In genomic region chr11:7422544-7423331, GRCh38 we compare ENCODE assay signal across 17 cellular contexts.
DNase-seq lines count a peak whose midpoint lies in the region; ATAC-seq and TF ChIP-seq lines count a peak whose summit lies in the region.
"Had no signal": no experiment of that assay in that cellular context is flagged by ENCODE, and none has a peak within 500 bp of the region (broad histone marks: within the 10 kb centered on the region; RNA-seq: fewer than 3 reads in every experiment).

No MANE protein-coding gene starts in this region.

- H3K4me3 ChIP-seq in BLaER1: no peak overlapping the region
- H3K4me3 ChIP-seq in Jurkat, Clone E6-1 (ENCODE audit: low read length): no peak overlapping the region
- no peak overlapping the region for H3K4me3 ChIP-seq in brain microvascular endothelial cell (ENCODE audit: low read depth, low read length)
- no peak overlapping the region for H3K4me3 ChIP-seq in coronary artery
- H3K4me3 ChIP-seq: body of pancreas, tibial nerve had no signal

- H3K9ac ChIP-seq in BLaER1: no peak overlapping the region

- in situ Hi-C loops in brain microvascular endothelial cell (cut with HindIII; ENCODE audit: low pct_ligation_motif_present, low sequenced_read_pairs): no loop called here

- H3K9me3 ChIP-seq in BLaER1: no peaks in the 10 kb centered on the region
- H3K9me3 ChIP-seq: body of pancreas, tibial nerve had no signal

- no peaks in the 10 kb centered on the region for H3K27me3 ChIP-seq in BLaER1
- H3K27me3 ChIP-seq in brain microvascular endothelial cell (replicated peaks): no peaks in the 10 kb centered on the region
- H3K27me3 ChIP-seq: body of pancreas, tibial nerve had no signal

- H3K36me3 ChIP-seq in BLaER1 (no peaks in the 10 kb centered on the region), brain microvascular endothelial cell (replicated peaks) (no peaks in the 10 kb centered on the region)
- H3K36me3 ChIP-seq: tibial nerve had no signal

- DNase-seq in Jurkat, Clone E6-1 (ENCODE audit: low read depth, low spot score): peak; percentile 52
- no peak for DNase-seq in epithelial cell of prostate (ENCODE audit: low read depth, low spot score)
- DNase-seq in brain microvascular endothelial cell: no peak
- no peak for DNase-seq in coronary artery (ENCODE audit: low spot score)
- DNase-seq: activated CD4-positive, alpha-beta T cell treated with anti-CD3 and anti-CD28 coated beads, Interleukin-2, amount 50 U/mL, for 4 hours; body of pancreas; DMS53; effector CD8-positive, alpha-beta T cell; HFFc6; islet precursor cell; NCI-H1092 treated with DMSO at 0.1 percent for 48 hours; NCI-H446 had no signal

- peak overlapping the region; percentile 61 for H3K4me2 ChIP-seq in BLaER1

- H3K27ac ChIP-seq in BLaER1: no peak overlapping the region
- H3K27ac ChIP-seq in epithelial cell of prostate: peak overlapping the region; percentile 64
- H3K27ac ChIP-seq in brain microvascular endothelial cell: no peak overlapping the region
- H3K27ac ChIP-seq in coronary artery: no peak overlapping the region
- H3K27ac ChIP-seq: body of pancreas, tibial nerve had no signal

- peaks cover 17% of the 10 kb centered on the region for H3K4me1 ChIP-seq in BLaER1
- H3K4me1 ChIP-seq: body of pancreas, tibial nerve had no signal

- no peaks in the 10 kb centered on the region for H4K20me1 ChIP-seq in BLaER1

- ATAC-seq in GM18498 (IDR thresholded peaks at IDR 0.05; ENCODE audit: unreplicated experiment) (peak; percentile 65), HG02642 (IDR thresholded peaks at IDR 0.05; ENCODE audit: poor library complexity, unreplicated experiment) (no peak), GM18873 (IDR thresholded peaks at IDR 0.05; ENCODE audit: low FRiP score, unreplicated experiment) (no peak)
- ATAC-seq: body of pancreas had no signal

- no peak for TF ChIP-seq CTCF in brain microvascular endothelial cell (IDR thresholded peaks at IDR 0.05; ENCODE audit: low read depth, low read length, missing control alignments)
- TF ChIP-seq CTCF in coronary artery (IDR thresholded peaks at IDR 0.05): no peak
